In the genomic region with DNA sequence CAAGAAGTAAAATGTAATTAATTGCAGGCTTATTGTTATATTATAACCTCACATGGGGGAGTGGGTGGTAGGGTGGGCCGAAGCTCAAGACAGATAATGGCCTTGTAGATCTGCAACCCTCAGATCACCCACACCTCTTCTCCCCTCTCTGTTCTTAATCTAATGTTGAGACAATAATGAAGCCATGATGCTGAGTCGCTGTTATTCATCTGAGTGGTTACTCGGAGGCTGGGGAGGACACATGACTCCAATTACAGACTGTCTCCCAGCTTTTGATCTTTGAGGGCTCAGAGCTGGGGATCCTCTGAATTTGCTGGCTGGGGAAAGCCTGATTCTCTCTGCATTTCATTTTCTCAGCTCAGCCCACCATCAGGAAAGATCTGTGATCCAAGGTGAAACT, we compare ENCODE assay signal across 25 cellular contexts.
"Had no signal": no experiment of that assay in that cellular context is flagged by ENCODE, and none has a peak within 500 bp of the region (broad histone marks: within the 10 kb centered on the region; RNA-seq: fewer than 3 reads in every experiment).

No MANE protein-coding gene starts in this region.

- H3K27ac Mint-ChIP-seq: activated CD8-positive, alpha-beta T cell treated with anti-CD3 and anti-CD28 coated beads, Interleukin-2, amount 10 ng/mL, durations not matched to agents 7 days and 5 days; activated naive CD4-positive, alpha-beta T cell treated with anti-CD3 and anti-CD28 coated beads, Interleukin-2, amount 50 U/mL, for 24 hours; activated T-helper 1 cell treated with anti-CD3 and anti-CD28 coated beads, Interleukin-12 subunit alpha, Interleukin-12 subunit beta, Interleukin-2, Interleukin-4 antibody, amounts not matched to agents 30 ng/mL and 10 ng/mL and 1 ng/mL, durations not matched to agents 14 hours and 24 hours and 36 hours; brain; dendritic cell treated with granulocyte-macrophage colony-stimulating factor and Interleukin-4, amounts not matched to agents 40 ng/mL and 50 ng/mL, for 4 days; immature natural killer cell; nephron; stimulated activated naive CD8-positive, alpha-beta T cell treated with anti-CD3 and anti-CD28 coated beads, Interleukin-15, Interleukin-2, amounts not matched to agents 100 ng/mL and 50 ng/mL, for 24 hours had no signal

- H3K36me3 ChIP-seq: left ventricle myocardium inferior, neutrophil, ovary, prostate gland, right atrium auricular region, tibial artery had no signal

- ATAC-seq: activated CD8-positive, alpha-beta T cell treated with anti-CD3 and anti-CD28 coated beads, Interleukin-2, amount 10 ng/mL, durations not matched to agents 7 days and 5 days had no signal

- H3K27me3 ChIP-seq: neutrophil, ovary, right atrium auricular region had no signal

- H3K9me3 ChIP-seq: left ventricle myocardium inferior, neutrophil, ovary, prostate gland, right atrium auricular region, tibial artery had no signal

- H3K36me3 Mint-ChIP-seq: activated naive CD4-positive, alpha-beta T cell treated with anti-CD3 and anti-CD28 coated beads, Interleukin-2, amount 50 U/mL, for 24 hours; brain; immature natural killer cell had no signal

- H3K4me3 Mint-ChIP-seq: activated CD8-positive, alpha-beta T cell treated with anti-CD3 and anti-CD28 coated beads, Interleukin-2, amount 10 ng/mL, durations not matched to agents 7 days and 5 days; activated naive CD4-positive, alpha-beta T cell treated with anti-CD3 and anti-CD28 coated beads, Interleukin-2, amount 50 U/mL, for 24 hours; activated T-helper 1 cell treated with anti-CD3 and anti-CD28 coated beads, Interleukin-12 subunit alpha, Interleukin-12 subunit beta, Interleukin-2, Interleukin-4 antibody, amounts not matched to agents 30 ng/mL and 10 ng/mL and 1 ng/mL, durations not matched to agents 14 hours and 24 hours and 36 hours; brain; dendritic cell treated with granulocyte-macrophage colony-stimulating factor and Interleukin-4, amounts not matched to agents 40 ng/mL and 50 ng/mL, for 4 days; immature natural killer cell; nephron; stimulated activated naive CD8-positive, alpha-beta T cell treated with anti-CD3 and anti-CD28 coated beads, Interleukin-15, Interleukin-2, amounts not matched to agents 100 ng/mL and 50 ng/mL, for 24 hours had no signal

- H3K4me1 ChIP-seq: left ventricle myocardium inferior, prostate gland, right atrium auricular region, tibial artery had no signal

- H3K9me3 Mint-ChIP-seq: activated naive CD4-positive, alpha-beta T cell treated with anti-CD3 and anti-CD28 coated beads, Interleukin-2, amount 50 U/mL, for 24 hours; brain; dendritic cell treated with granulocyte-macrophage colony-stimulating factor and Interleukin-4, amounts not matched to agents 40 ng/mL and 50 ng/mL, for 4 days; nephron; stimulated activated naive CD8-positive, alpha-beta T cell treated with anti-CD3 and anti-CD28 coated beads, Interleukin-15, Interleukin-2, amounts not matched to agents 100 ng/mL and 50 ng/mL, for 24 hours had no signal

- H3K27ac ChIP-seq: left ventricle myocardium inferior, neutrophil, ovary, prostate gland, right atrium auricular region, tibial artery had no signal

- DNase-seq: activated CD4-positive, alpha-beta T cell treated with anti-CD3 and anti-CD28 coated beads for 1 hour; activated CD4-positive, alpha-beta T cell treated with anti-CD3 and anti-CD28 coated beads, Interleukin-2, amount 50 U/mL, for 1 hour; activated CD8-positive, alpha-beta T cell treated with anti-CD3 and anti-CD28 coated beads, Interleukin-2, amount 10 ng/mL, durations not matched to agents 7 days and 5 days; activated gamma-delta T cell; anterior cingulate cortex; caudate nucleus; effector CD4-positive, alpha-beta T cell; foreskin melanocyte; immature natural killer cell; left ventricle myocardium inferior; midbrain; ovary; stimulated activated CD4-positive, alpha-beta T cell treated with anti-CD3 and anti-CD28 coated beads, Interleukin-12 subunit alpha, Interleukin-12 subunit beta, amount 100 ng/mL, for 4 hours; stimulated activated CD4-positive, alpha-beta T cell treated with anti-CD3 and anti-CD28 coated beads, Interleukin-4, amount 100 ng/mL, for 4 hours; T-helper 9 cell; tibial artery had no signal

- H3K27me3 Mint-ChIP-seq: activated naive CD4-positive, alpha-beta T cell treated with anti-CD3 and anti-CD28 coated beads, Interleukin-2, amount 50 U/mL, for 24 hours had no signal

- H3K4me1 Mint-ChIP-seq: activated naive CD4-positive, alpha-beta T cell treated with anti-CD3 and anti-CD28 coated beads, Interleukin-2, amount 50 U/mL, for 24 hours; brain; immature natural killer cell; nephron had no signal

- H3K4me3 ChIP-seq: left ventricle myocardium inferior, ovary, prostate gland, right atrium auricular region, tibial artery had no signal
